In genomic region chr17:61183793-61184192, GRCh38 we compare ENCODE assay signal across 33 cellular contexts.
"Had no signal": no experiment of that assay in that cellular context is flagged by ENCODE, and none has a peak within 500 bp of the region (broad histone marks: within the 10 kb centered on the region; RNA-seq: fewer than 3 reads in every experiment).

No MANE protein-coding gene starts in this region.

- H3K4me3 ChIP-seq: heart left ventricle, left ventricle myocardium inferior, lung, mucosa of descending colon, pancreas, prostate gland, skin epidermis, suprapubic skin, thoracic aorta, tibial nerve, upper lobe of left lung, uterus had no signal

- H3K36me3 Mint-ChIP-seq: immature natural killer cell; stimulated activated naive B cell treated with anti-CD40 and anti-IgM and Interleukin-4, amounts not matched to agents 10 μg/mL and 1 μg/mL and 100 μg/mL, for 72 hours had no signal

- ATAC-seq: heart left ventricle; left colon; mucosa of descending colon; naive thymus-derived CD8-positive, alpha-beta T cell; pancreas; right cardiac atrium; sciatic nerve had no signal

- H3K27ac ChIP-seq: heart left ventricle, pancreas, prostate gland, skin epidermis, suprapubic skin, thoracic aorta, tibial nerve, upper lobe of left lung, uterus had no signal

- FAIRE-seq: islet of Langerhans, pancreas had no signal

- DNase-seq: heart left ventricle; hypothalamus; immature natural killer cell; kidney; left colon; left ventricle myocardium inferior; mesendoderm; midbrain; mucosa of descending colon; naive thymus-derived CD8-positive, alpha-beta T cell; nucleus accumbens; pancreas; posterior cingulate gyrus; retina; right cardiac atrium; stimulated activated CD4-positive, alpha-beta T cell treated with anti-CD3 and anti-CD28 coated beads, Interleukin-12 subunit alpha, Interleukin-12 subunit beta, amount 100 ng/mL, for 4 hours; stimulated activated CD4-positive, alpha-beta T cell treated with anti-CD3 and anti-CD28 coated beads, Interleukin-15, amount 100 ng/mL, for 24 hours; stimulated activated CD4-positive, alpha-beta T cell treated with anti-CD3 and anti-CD28 coated beads, Interleukin-2, amount 100 ng/mL, for 24 hours; stimulated activated CD4-positive, alpha-beta T cell treated with anti-CD3 and anti-CD28 coated beads, Interleukin-4, amount 100 ng/mL, for 1 hour; stimulated activated naive B cell treated with anti-CD40 and anti-IgM and Interleukin-4, amounts not matched to agents 10 μg/mL and 1 μg/mL and 100 μg/mL, for 72 hours; upper lobe of left lung; uterus had no signal

- H3K9me3 ChIP-seq: heart left ventricle, left ventricle myocardium inferior, mucosa of descending colon, pancreas, prostate gland, suprapubic skin, thoracic aorta, tibial nerve, upper lobe of left lung, uterus had no signal

- H3K4me3 Mint-ChIP-seq: immature natural killer cell; naive thymus-derived CD8-positive, alpha-beta T cell; nephron; neural crest cell; stimulated activated naive B cell treated with anti-CD40 and anti-IgM and Interleukin-4, amounts not matched to agents 10 μg/mL and 1 μg/mL and 100 μg/mL, for 72 hours; stimulated activated naive CD8-positive, alpha-beta T cell treated with anti-CD3 and anti-CD28 coated beads, Interleukin-15, Interleukin-2, amounts not matched to agents 100 ng/mL and 50 ng/mL, for 24 hours had no signal

- H3K27ac Mint-ChIP-seq: immature natural killer cell; naive thymus-derived CD8-positive, alpha-beta T cell; stimulated activated naive B cell treated with anti-CD40 and anti-IgM and Interleukin-4, amounts not matched to agents 10 μg/mL and 1 μg/mL and 100 μg/mL, for 72 hours; stimulated activated naive CD8-positive, alpha-beta T cell treated with anti-CD3 and anti-CD28 coated beads, Interleukin-15, Interleukin-2, amounts not matched to agents 100 ng/mL and 50 ng/mL, for 24 hours had no signal

- H3K27me3 Mint-ChIP-seq: naive thymus-derived CD8-positive, alpha-beta T cell; stimulated activated naive B cell treated with anti-CD40 and anti-IgM and Interleukin-4, amounts not matched to agents 10 μg/mL and 1 μg/mL and 100 μg/mL, for 72 hours; stimulated activated naive CD8-positive, alpha-beta T cell treated with anti-CD3 and anti-CD28 coated beads, Interleukin-15, Interleukin-2, amounts not matched to agents 100 ng/mL and 50 ng/mL, for 24 hours had no signal

- H3K27me3 ChIP-seq: heart left ventricle, pancreas, suprapubic skin, tibial nerve, upper lobe of left lung, uterus had no signal

- H3K9me3 Mint-ChIP-seq: naive thymus-derived CD8-positive, alpha-beta T cell; nephron; stimulated activated naive B cell treated with anti-CD40 and anti-IgM and Interleukin-4, amounts not matched to agents 10 μg/mL and 1 μg/mL and 100 μg/mL, for 72 hours; stimulated activated naive CD8-positive, alpha-beta T cell treated with anti-CD3 and anti-CD28 coated beads, Interleukin-15, Interleukin-2, amounts not matched to agents 100 ng/mL and 50 ng/mL, for 24 hours had no signal

- H3K36me3 ChIP-seq: heart left ventricle, left ventricle myocardium inferior, pancreas, prostate gland, suprapubic skin, thoracic aorta, tibial nerve, upper lobe of left lung, uterus had no signal

- H3K4me1 Mint-ChIP-seq: immature natural killer cell had no signal

- H3K4me1 ChIP-seq: pancreas, prostate gland, suprapubic skin, uterus had no signal
